Comparison of ENCODE assay signal across 29 cellular contexts in the genomic region with DNA sequence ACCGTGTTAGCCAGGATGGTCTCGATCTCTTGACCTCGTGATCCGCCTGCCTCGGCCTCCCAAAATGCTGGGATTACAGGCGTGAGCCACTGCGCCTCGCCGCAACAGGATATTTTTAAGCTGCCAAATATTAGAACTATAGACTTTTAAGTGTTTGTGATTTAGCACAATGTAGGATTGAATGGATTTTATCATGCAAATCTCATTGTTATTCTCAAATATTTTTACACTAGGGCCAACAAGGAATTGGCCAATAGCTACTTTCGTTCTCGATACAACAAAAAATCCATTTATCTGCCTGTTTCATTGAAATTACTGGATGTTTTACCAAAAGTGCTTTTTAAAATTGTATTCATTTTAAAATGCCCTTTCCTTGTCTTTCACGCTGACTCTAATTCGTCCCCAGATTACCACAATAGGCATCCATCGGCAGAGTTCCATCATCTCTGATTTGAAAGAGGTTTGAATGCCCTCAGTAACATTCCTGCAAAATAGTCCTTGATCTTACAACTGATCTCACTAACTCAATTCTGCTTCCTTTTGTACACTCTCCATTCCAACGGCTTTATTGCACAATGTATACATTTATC.
"Had no signal": no experiment of that assay in that cellular context is flagged by ENCODE, and none has a peak within 500 bp of the region (broad histone marks: within the 10 kb centered on the region; RNA-seq: fewer than 3 reads in every experiment).

No MANE protein-coding gene starts in this region.

- H3K9me3 ChIP-seq: stomach, suprapubic skin, testis, thoracic aorta, thyroid gland, tibial artery, tibial nerve, transverse colon, upper lobe of left lung, upper lobe of right lung, uterus, vagina had no signal

- H3K27ac ChIP-seq: stomach, suprapubic skin, testis, thoracic aorta, thyroid gland, tibial artery, tibial nerve, transverse colon, upper lobe of left lung, upper lobe of right lung, uterus, vagina had no signal

- DNase-seq: stimulated activated CD4-positive, alpha-beta T cell treated with anti-CD3 and anti-CD28 coated beads, Interleukin-2, amount 100 ng/mL, for 48 hours; stimulated activated CD4-positive, alpha-beta T cell treated with anti-CD3 and anti-CD28 coated beads, Interleukin-4, amount 100 ng/mL, for 1 hour; stimulated activated CD4-positive, alpha-beta T cell treated with anti-CD3 and anti-CD28 coated beads, Interleukin-4, amount 100 ng/mL, for 24 hours; stimulated activated CD4-positive, alpha-beta T cell treated with anti-CD3 and anti-CD28 coated beads, Interleukin-4, amount 100 ng/mL, for 4 hours; stimulated activated CD8-positive, alpha-beta memory T cell treated with anti-CD3 and anti-CD28 coated beads, Interleukin-4, amount 100 ng/mL, for 48 hours; stimulated activated naive B cell treated with anti-CD40 and anti-IgM and Interleukin-4, amounts not matched to agents 10 μg/mL and 1 μg/mL and 100 μg/mL, for 72 hours; stimulated activated naive CD4-positive, alpha-beta T cell; stimulated activated naive CD4-positive, alpha-beta T cell treated with Interleukin-2 at 50 U/mL for 16 hours; stimulated activated naive CD8-positive, alpha-beta T cell treated with anti-CD3 and anti-CD28 coated beads, Interleukin-15, amount 100 ng/mL, for 72 hours; stimulated activated naive CD8-positive, alpha-beta T cell treated with anti-CD3 and anti-CD28 coated beads, Interleukin-15, Interleukin-2, amounts not matched to agents 100 U/mL and 50 U/mL, for 24 hours; stomach; substantia nigra; testis; thyroid gland; tibial artery; transverse colon; trophoblast cell; upper lobe of left lung; upper lobe of right lung; uterus had no signal

- H3K27me3 Mint-ChIP-seq: stimulated activated memory B cell treated with anti-CD40 and anti-IgM and Interleukin-4, amounts not matched to agents 10 μg/mL and 1 μg/mL and 100 μg/mL, for 72 hours; stimulated activated naive B cell treated with anti-CD40 and anti-IgM and Interleukin-4, amounts not matched to agents 10 μg/mL and 1 μg/mL and 100 μg/mL, for 72 hours; stimulated activated naive CD8-positive, alpha-beta T cell treated with anti-CD3 and anti-CD28 coated beads, Interleukin-15, amount 100 ng/mL, for 72 hours; stimulated activated naive CD8-positive, alpha-beta T cell treated with anti-CD3 and anti-CD28 coated beads, Interleukin-15, Interleukin-2, amounts not matched to agents 100 ng/mL and 50 ng/mL, for 24 hours; type B pancreatic cell had no signal

- FAIRE-seq: urothelium cell line had no signal

- H3K27me3 ChIP-seq: stomach, suprapubic skin, testis, thyroid gland, tibial artery, tibial nerve, transverse colon, upper lobe of left lung, upper lobe of right lung, uterus, vagina had no signal

- H3K27ac Mint-ChIP-seq: stimulated activated effector memory CD8-positive, alpha-beta T cell treated with anti-CD3 and anti-CD28 coated beads, Interleukin-12 subunit alpha, Interleukin-12 subunit beta, amount 100 ng/mL, for 72 hours; stimulated activated memory B cell treated with anti-CD40 and anti-IgM and Interleukin-4, amounts not matched to agents 10 μg/mL and 1 μg/mL and 100 μg/mL, for 72 hours; stimulated activated naive B cell treated with anti-CD40 and anti-IgM and Interleukin-4, amounts not matched to agents 10 μg/mL and 1 μg/mL and 100 μg/mL, for 72 hours; stimulated activated naive CD8-positive, alpha-beta T cell treated with anti-CD3 and anti-CD28 coated beads, Interleukin-15, amount 100 ng/mL, for 72 hours; stimulated activated naive CD8-positive, alpha-beta T cell treated with anti-CD3 and anti-CD28 coated beads, Interleukin-15, Interleukin-2, amounts not matched to agents 100 ng/mL and 50 ng/mL, for 24 hours; type B pancreatic cell had no signal

- ATAC-seq: stimulated activated effector memory CD8-positive, alpha-beta T cell treated with anti-CD3 and anti-CD28 coated beads, Interleukin-12 subunit alpha, Interleukin-12 subunit beta, amount 100 ng/mL, for 72 hours; stimulated activated memory B cell treated with anti-CD40 and anti-IgM and Interleukin-4, amounts not matched to agents 10 μg/mL and 1 μg/mL and 100 μg/mL, for 72 hours; stimulated activated naive B cell treated with anti-CD40 and anti-IgM and Interleukin-4, amounts not matched to agents 10 μg/mL and 1 μg/mL and 100 μg/mL, for 72 hours; stimulated activated naive CD8-positive, alpha-beta T cell treated with anti-CD3 and anti-CD28 coated beads, Interleukin-15, amount 100 ng/mL, for 72 hours; stimulated activated naive CD8-positive, alpha-beta T cell treated with anti-CD3 and anti-CD28 coated beads, Interleukin-15, Interleukin-2, amounts not matched to agents 100 U/mL and 50 U/mL, for 24 hours; upper lobe of right lung had no signal

- H3K4me1 Mint-ChIP-seq: stimulated activated effector memory CD8-positive, alpha-beta T cell treated with anti-CD3 and anti-CD28 coated beads, Interleukin-12 subunit alpha, Interleukin-12 subunit beta, amount 100 ng/mL, for 72 hours; stimulated activated memory B cell treated with anti-CD40 and anti-IgM and Interleukin-4, amounts not matched to agents 10 μg/mL and 1 μg/mL and 100 μg/mL, for 72 hours; stimulated activated naive B cell treated with anti-CD40 and anti-IgM and Interleukin-4, amounts not matched to agents 10 μg/mL and 1 μg/mL and 100 μg/mL, for 72 hours; stimulated activated naive CD8-positive, alpha-beta T cell treated with anti-CD3 and anti-CD28 coated beads, Interleukin-15, amount 100 ng/mL, for 72 hours had no signal

- H3K4me3 ChIP-seq: stomach, suprapubic skin, testis, thoracic aorta, thyroid gland, tibial artery, tibial nerve, transverse colon, upper lobe of left lung, upper lobe of right lung, uterus, vagina had no signal

- H3K36me3 ChIP-seq: stomach, suprapubic skin, thoracic aorta, thyroid gland, tibial artery, tibial nerve, transverse colon, upper lobe of left lung, upper lobe of right lung, uterus, vagina had no signal

- H3K4me1 ChIP-seq: stomach, suprapubic skin, testis, thyroid gland, tibial artery, tibial nerve, transverse colon, upper lobe of left lung, upper lobe of right lung, uterus, vagina had no signal

- H3K36me3 Mint-ChIP-seq: stimulated activated effector memory CD8-positive, alpha-beta T cell treated with anti-CD3 and anti-CD28 coated beads, Interleukin-12 subunit alpha, Interleukin-12 subunit beta, amount 100 ng/mL, for 72 hours; stimulated activated memory B cell treated with anti-CD40 and anti-IgM and Interleukin-4, amounts not matched to agents 10 μg/mL and 1 μg/mL and 100 μg/mL, for 72 hours; stimulated activated naive B cell treated with anti-CD40 and anti-IgM and Interleukin-4, amounts not matched to agents 10 μg/mL and 1 μg/mL and 100 μg/mL, for 72 hours; type B pancreatic cell had no signal

- H3K4me3 Mint-ChIP-seq: stimulated activated effector memory CD8-positive, alpha-beta T cell treated with anti-CD3 and anti-CD28 coated beads, Interleukin-12 subunit alpha, Interleukin-12 subunit beta, amount 100 ng/mL, for 72 hours; stimulated activated memory B cell treated with anti-CD40 and anti-IgM and Interleukin-4, amounts not matched to agents 10 μg/mL and 1 μg/mL and 100 μg/mL, for 72 hours; stimulated activated naive B cell treated with anti-CD40 and anti-IgM and Interleukin-4, amounts not matched to agents 10 μg/mL and 1 μg/mL and 100 μg/mL, for 72 hours; stimulated activated naive CD8-positive, alpha-beta T cell treated with anti-CD3 and anti-CD28 coated beads, Interleukin-15, amount 100 ng/mL, for 72 hours; stimulated activated naive CD8-positive, alpha-beta T cell treated with anti-CD3 and anti-CD28 coated beads, Interleukin-15, Interleukin-2, amounts not matched to agents 100 ng/mL and 50 ng/mL, for 24 hours; type B pancreatic cell had no signal
